In the genomic region with DNA sequence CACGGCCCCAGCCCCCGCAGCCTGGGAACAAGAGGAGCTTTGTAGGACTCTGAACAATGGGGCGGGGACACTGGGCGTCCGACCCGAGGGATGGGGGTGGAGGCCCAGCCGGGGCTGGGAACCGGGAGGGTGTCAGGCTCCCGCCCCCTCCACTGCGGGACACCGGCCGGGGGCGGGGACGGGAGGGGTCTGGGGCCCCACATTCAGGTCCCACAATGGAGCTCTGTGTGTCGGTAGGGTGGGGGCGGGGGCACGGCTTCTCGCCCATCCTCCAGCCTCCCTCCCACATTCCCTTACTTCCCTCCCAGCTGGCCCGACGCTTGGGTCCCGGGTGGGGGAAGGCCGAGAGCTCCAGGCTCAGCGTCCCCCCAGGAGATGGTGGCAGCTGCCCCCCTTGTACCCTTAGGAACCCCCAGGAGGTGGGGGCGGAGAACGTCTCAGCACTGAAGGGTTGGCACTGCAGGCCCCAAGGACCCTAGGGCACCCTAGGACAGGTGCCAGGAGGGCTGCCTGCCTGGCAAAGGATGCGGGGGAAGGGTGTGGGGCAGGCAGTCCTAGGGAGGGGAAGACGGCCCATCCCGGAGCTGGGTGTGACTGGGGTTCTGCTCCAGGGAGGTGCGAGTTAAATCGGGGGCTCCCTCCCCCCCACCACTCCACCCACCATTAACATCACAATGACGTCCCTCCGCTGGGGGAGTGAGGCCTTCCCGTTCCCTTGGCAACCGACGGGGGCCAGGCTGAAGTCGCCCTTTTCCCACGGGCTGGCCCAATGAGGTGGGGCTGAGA, we compare ENCODE assay signal across 1 cellular context.
TF ChIP-seq lines count a peak whose summit lies in the region.

No MANE protein-coding gene starts in this region.

TF ChIP-seq in HepG2, 621 proteins besides CTCF, POLR2A, EP300 and RAD21 (continued from another document):
- TF ChIP-seq, protein P1, sequence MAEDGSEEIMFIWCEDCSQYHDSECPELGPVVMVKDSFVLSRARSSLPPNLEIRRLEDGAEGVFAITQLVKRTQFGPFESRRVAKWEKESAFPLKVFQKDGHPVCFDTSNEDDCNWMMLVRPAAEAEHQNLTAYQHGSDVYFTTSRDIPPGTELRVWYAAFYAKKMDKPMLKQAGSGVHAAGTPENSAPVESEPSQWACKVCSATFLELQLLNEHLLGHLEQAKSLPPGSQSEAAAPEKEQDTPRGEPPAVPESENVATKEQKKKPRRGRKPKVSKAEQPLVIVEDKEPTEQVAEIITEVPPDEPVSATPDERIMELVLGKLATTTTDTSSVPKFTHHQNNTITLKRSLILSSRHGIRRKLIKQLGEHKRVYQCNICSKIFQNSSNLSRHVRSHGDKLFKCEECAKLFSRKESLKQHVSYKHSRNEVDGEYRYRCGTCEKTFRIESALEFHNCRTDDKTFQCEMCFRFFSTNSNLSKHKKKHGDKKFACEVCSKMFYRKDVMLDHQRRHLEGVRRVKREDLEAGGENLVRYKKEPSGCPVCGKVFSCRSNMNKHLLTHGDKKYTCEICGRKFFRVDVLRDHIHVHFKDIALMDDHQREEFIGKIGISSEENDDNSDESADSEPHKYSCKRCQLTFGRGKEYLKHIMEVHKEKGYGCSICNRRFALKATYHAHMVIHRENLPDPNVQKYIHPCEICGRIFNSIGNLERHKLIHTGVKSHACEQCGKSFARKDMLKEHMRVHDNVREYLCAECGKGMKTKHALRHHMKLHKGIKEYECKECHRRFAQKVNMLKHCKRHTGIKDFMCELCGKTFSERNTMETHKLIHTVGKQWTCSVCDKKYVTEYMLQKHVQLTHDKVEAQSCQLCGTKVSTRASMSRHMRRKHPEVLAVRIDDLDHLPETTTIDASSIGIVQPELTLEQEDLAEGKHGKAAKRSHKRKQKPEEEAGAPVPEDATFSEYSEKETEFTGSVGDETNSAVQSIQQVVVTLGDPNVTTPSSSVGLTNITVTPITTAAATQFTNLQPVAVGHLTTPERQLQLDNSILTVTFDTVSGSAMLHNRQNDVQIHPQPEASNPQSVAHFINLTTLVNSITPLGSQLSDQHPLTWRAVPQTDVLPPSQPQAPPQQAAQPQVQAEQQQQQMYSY (CRISPR knock-in tag; IDR thresholded peaks at IDR 0.05): no peak
- TF ChIP-seq SAP130 (CRISPR knock-in tag; IDR thresholded peaks at IDR 0.05; ENCODE audit: low read depth) (no peak), GZF1 (CRISPR knock-in tag; IDR thresholded peaks at IDR 0.05) (no peak), HES4 (CRISPR knock-in tag; IDR thresholded peaks at IDR 0.05; ENCODE audit: borderline replicate concordance) (no peak), ZBTB42 (CRISPR knock-in tag; IDR thresholded peaks at IDR 0.05) (no peak), USF2 (IDR thresholded peaks at IDR 0.05; ENCODE audit: low read depth, low read length) (no peak), USF2 (CRISPR knock-in tag; IDR thresholded peaks at IDR 0.05; ENCODE audit: borderline replicate concordance) (no peak), ZNF331 (CRISPR knock-in tag; IDR thresholded peaks at IDR 0.05) (no peak; the same call in 1 of the 2 replicates), ZFAT (CRISPR knock-in tag; conservative IDR thresholded peaks at IDR 0.05) (no peak)
- TF ChIP-seq, protein P2, sequence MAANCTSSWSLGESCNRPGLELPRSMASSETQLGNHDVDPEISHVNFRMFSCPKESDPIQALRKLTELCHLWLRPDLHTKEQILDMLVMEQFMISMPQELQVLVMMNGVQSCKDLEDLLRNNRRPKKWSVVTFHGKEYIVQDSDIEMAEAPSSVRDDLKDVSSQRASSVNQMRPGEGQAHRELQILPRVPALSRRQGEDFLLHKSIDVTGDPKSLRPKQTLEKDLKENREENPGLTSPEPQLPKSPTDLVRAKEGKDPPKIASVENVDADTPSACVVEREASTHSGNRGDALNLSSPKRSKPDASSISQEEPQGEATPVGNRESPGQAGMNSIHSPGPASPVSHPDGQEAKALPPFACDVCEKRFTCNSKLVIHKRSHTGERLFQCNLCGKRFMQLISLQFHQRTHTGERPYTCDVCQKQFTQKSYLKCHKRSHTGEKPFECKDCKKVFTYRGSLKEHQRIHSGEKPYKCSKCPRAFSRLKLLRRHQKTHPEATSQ (CRISPR knock-in tag; IDR thresholded peaks at IDR 0.05; ENCODE audit: borderline replicate concordance): no peak
- TF ChIP-seq, protein P3, sequence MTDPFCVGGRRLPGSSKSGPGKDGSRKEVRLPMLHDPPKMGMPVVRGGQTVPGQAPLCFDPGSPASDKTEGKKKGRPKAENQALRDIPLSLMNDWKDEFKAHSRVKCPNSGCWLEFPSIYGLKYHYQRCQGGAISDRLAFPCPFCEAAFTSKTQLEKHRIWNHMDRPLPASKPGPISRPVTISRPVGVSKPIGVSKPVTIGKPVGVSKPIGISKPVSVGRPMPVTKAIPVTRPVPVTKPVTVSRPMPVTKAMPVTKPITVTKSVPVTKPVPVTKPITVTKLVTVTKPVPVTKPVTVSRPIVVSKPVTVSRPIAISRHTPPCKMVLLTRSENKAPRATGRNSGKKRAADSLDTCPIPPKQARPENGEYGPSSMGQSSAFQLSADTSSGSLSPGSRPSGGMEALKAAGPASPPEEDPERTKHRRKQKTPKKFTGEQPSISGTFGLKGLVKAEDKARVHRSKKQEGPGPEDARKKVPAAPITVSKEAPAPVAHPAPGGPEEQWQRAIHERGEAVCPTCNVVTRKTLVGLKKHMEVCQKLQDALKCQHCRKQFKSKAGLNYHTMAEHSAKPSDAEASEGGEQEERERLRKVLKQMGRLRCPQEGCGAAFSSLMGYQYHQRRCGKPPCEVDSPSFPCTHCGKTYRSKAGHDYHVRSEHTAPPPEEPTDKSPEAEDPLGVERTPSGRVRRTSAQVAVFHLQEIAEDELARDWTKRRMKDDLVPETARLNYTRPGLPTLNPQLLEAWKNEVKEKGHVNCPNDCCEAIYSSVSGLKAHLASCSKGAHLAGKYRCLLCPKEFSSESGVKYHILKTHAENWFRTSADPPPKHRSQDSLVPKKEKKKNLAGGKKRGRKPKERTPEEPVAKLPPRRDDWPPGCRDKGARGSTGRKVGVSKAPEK (CRISPR knock-in tag; IDR thresholded peaks at IDR 0.05; ENCODE audit: borderline replicate concordance): no peak
TF ChIP-seq in HepG2: peak in this region for 104.
